Comparison of ENCODE assay signal across 28 cellular contexts in the genomic region with DNA sequence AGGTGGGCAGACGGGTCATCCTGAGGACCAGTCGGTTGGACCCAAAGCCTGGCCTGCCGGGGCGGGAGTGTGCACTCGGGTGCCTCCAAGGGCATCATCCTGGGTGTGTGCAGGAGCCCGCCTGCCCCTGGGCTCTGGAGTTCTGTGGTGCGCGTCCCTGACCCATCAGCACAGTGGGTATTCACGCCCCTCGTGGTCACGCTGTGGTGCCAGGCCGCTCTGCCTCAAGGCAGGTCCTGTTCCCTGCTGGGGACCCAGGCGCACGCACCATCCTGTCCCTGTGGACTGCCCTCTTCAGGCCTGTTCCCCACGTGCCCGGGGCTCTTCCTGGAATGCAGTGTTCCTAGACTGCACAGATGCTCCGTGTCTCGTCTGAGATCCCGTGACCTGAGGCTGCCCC. TPM values are rescaled to one million over a fixed set of nuclear protein-coding genes. Genes with fewer than 3 reads are reported as not detected.
A peak's percentile ranks its signal among the peaks of the same experiment; 100 is the strongest.
DNase-seq lines count a peak whose midpoint lies in the region; ATAC-seq, FAIRE-seq and TF ChIP-seq lines count a peak whose summit lies in the region.
"Had no signal": no experiment of that assay in that cellular context is flagged by ENCODE, and none has a peak within 500 bp of the region (broad histone marks: within the 10 kb centered on the region; RNA-seq: fewer than 3 reads in every experiment).

No MANE protein-coding gene starts in this region.

- peaks cover 14% of the 10 kb centered on the region for H3K79me1 ChIP-seq in neuronal stem cell (ENCODE audit: low read depth, low read length)

- peak overlapping the region; percentile 89 for H3K23ac ChIP-seq in neuronal stem cell (ENCODE audit: low read depth, low read length, poor library complexity)

- no peak overlapping the region for H4K91ac ChIP-seq in neuronal stem cell (ENCODE audit: low read depth, low read length, poor library complexity)

- peak overlapping the region; percentile 48 for H4K8ac ChIP-seq in neuronal stem cell (ENCODE audit: low read depth, low read length)

- no peak for TF ChIP-seq RAD21 in K562 (CRISPR knock-in tag; conservative IDR thresholded peaks at IDR 0.05 in 1 of 2, IDR thresholded peaks at IDR 0.05 in 1 of 2)

- H2AK5ac ChIP-seq in neuronal stem cell (ENCODE audit: low read depth, low read length): no peak overlapping the region

- H3K4me2 ChIP-seq in BLaER1 treated with 17β-estradiol and CSF1 and Interleukin-3, amounts not matched to agents 10 nM and 100 nM: peak overlapping the region; percentile 68 to 97 (median 85)
- H3K4me2 ChIP-seq in K562 (ENCODE audit: insufficient read depth, low read length) (no peak overlapping the region), neuronal stem cell (ENCODE audit: insufficient read depth, low read length, poor library complexity, severe bottlenecking) (no peak overlapping the region)

- no peak for FAIRE-seq in K562 (lab: Jason Lieb, UNC)
- FAIRE-seq: GM12892, GM18507, GM19239, H1 had no signal

- peak overlapping the region in 9 of 11 experiments; percentile 14 to 72 (median 55); a peak in 13 of 22 replicates for H3K9ac ChIP-seq in BLaER1 treated with 17β-estradiol and CSF1 and Interleukin-3, amounts not matched to agents 10 nM and 100 nM
- H3K9ac ChIP-seq in K562 (ENCODE audit: insufficient read depth in 1 of 2, low read depth in 2 of 2, low read length in 2 of 2) (no peak overlapping the region), neuronal stem cell (ENCODE audit: low read depth, low read length, poor library complexity) (peak overlapping the region; percentile 70)

- CTCF ChIA-PET in K562 (lab: Yijun Ruan, JAX; ENCODE audit: low intra/inter-chr PET ratio): no interaction called here

- peak; percentile 7 for DNase-seq in GM13977 (ENCODE audit: low spot score)
- DNase-seq in K562 (ENCODE audit: extremely low read depth in 1 of 4, low spot score in 3 of 4): peak in 1 of 4 experiments; percentile 2
- no peak for DNase-seq in neuronal stem cell (ENCODE audit: low spot score)
- DNase-seq in activated CD4-positive, alpha-beta T cell treated with anti-CD3 and anti-CD28 coated beads for 4 hours: no peak
- no peak for DNase-seq in adrenal gland
- no peak for DNase-seq in SHP77 (lab: John Stamatoyannopoulos, UW)
- DNase-seq: Caco-2; CD4-positive, alpha-beta memory T cell; DMS153; HFFc6; Kasumi-1; NCI-H1417; NCI-H1694 treated with DMSO at 0.1 percent for 48 hours; NCI-H2081 treated with DMSO at 0.1 percent for 48 hours; NCI-H446; NCI-H526; OCI-M1; SHP77 treated with DMSO at 0.1 percent for 48 hours; T-cell had no signal

- H3K4me1 ChIP-seq in BLaER1 treated with 17β-estradiol and CSF1 and Interleukin-3, amounts not matched to agents 10 nM and 100 nM: peaks cover 31 to 53% (median 45%) of the 10 kb centered on the region in 10 experiments
- H3K4me1 ChIP-seq in K562 (replicated peaks in 1 of 2; ENCODE audit: control insufficient read depth in 2 of 2, insufficient read depth in 2 of 2, low read length in 2 of 2) (peaks cover 0 to 4% of the 10 kb centered on the region in 2 experiments; a peak in 1 of 5 replicates), neuronal stem cell (ENCODE audit: control insufficient read depth in 2 of 2, insufficient read depth in 1 of 2, low read depth in 1 of 2, low read length in 2 of 2) (no peaks in the 10 kb centered on the region), adrenal gland (replicated peaks in 1 of 2) (no peaks in the 10 kb centered on the region)
- H3K4me1 ChIP-seq: Caco-2 had no signal

- no peaks in the 10 kb centered on the region for H3K27me3 ChIP-seq in BLaER1 treated with 17β-estradiol and CSF1 and Interleukin-3, amounts not matched to agents 10 nM and 100 nM
- H3K27me3 ChIP-seq in K562 (ENCODE audit: control insufficient read depth in 2 of 2, insufficient read depth in 2 of 2, low read length in 2 of 2) (no peaks in the 10 kb centered on the region), neuronal stem cell (ENCODE audit: control insufficient read depth in 3 of 3, insufficient read depth in 3 of 3, low read depth in 1 of 3, low read length in 3 of 3) (no peaks in the 10 kb centered on the region), adrenal gland (no peaks in the 10 kb centered on the region)

- POLR2A ChIA-PET in K562 (lab: Yijun Ruan, JAX): no interaction called here

- H2BK15ac ChIP-seq in neuronal stem cell (ENCODE audit: low read length): no peak overlapping the region

- H4K20me1 ChIP-seq in BLaER1 treated with 17β-estradiol and CSF1 and Interleukin-3, amounts not matched to agents 10 nM and 100 nM: peaks cover 0 to 27% (median 9%) of the 10 kb centered on the region in 11 experiments; a peak in 11 of 22 replicates
- no peaks in the 10 kb centered on the region for H4K20me1 ChIP-seq in K562 (replicated peaks; ENCODE audit: control insufficient read depth, insufficient read depth, low read length)

- H2BK120ac ChIP-seq in neuronal stem cell (ENCODE audit: low read depth, low read length): no peak overlapping the region

- ATAC-seq in K562 (no peak), HG03439 (IDR thresholded peaks at IDR 0.05; ENCODE audit: unreplicated experiment) (no peak)
- ATAC-seq: T-cell had no signal

- no peak overlapping the region for H3K18ac ChIP-seq in neuronal stem cell (ENCODE audit: low read length)

- H3K9me1 ChIP-seq in K562 (ENCODE audit: control insufficient read depth, insufficient read depth, low read length): no peaks in the 10 kb centered on the region

- H2AFZ ChIP-seq in K562 (ENCODE audit: low read depth, low read length): no peak overlapping the region
- no peak overlapping the region for H2AFZ ChIP-seq in neuronal stem cell (ENCODE audit: low read length)

- no TSS peak for BruUV-seq in K562 (replicated peaks; lab: Mats Ljungman, UMichigan)

- H3K9me3 ChIP-seq in BLaER1 treated with 17β-estradiol and CSF1 and Interleukin-3, amounts not matched to agents 10 nM and 100 nM (replicated peaks in 1 of 11): peaks cover 15 to 34% (median 21%) of the 10 kb centered on the region in 11 experiments
- no peaks in the 10 kb centered on the region for H3K9me3 ChIP-seq in K562 (replicated peaks; ENCODE audit: control insufficient read depth, insufficient read depth, low read depth, low read length)
- peaks cover 40 to 46% of the 10 kb centered on the region in 2 donors for H3K9me3 ChIP-seq in neuronal stem cell (replicated peaks in 1 of 2; ENCODE audit: control insufficient read depth in 2 of 2, insufficient read depth in 1 of 2, low read depth in 1 of 2, low read length in 2 of 2)
- no peaks in the 10 kb centered on the region for H3K9me3 ChIP-seq in adrenal gland (replicated peaks in 1 of 3)

- TF ChIP-seq POLR2A in K562 (conservative IDR thresholded peaks at IDR 0.05) (no peak), adrenal gland (IDR thresholded peaks at IDR 0.05) (no peak)

- in situ Hi-C loops in GM13977 (cut with MboI; ENCODE audit: low pct_unique_long_range_greater_than_20kb, low sequenced_read_pairs, unreplicated experiment): no loop called here
- in situ Hi-C loops in K562 (cut with MboI): no loop called here

- no peak for TF ChIP-seq EP300 in K562 (IDR thresholded peaks at IDR 0.05; ENCODE audit: low read length)

- no peak overlapping the region for H2BK12ac ChIP-seq in neuronal stem cell (ENCODE audit: low read length)

- peaks cover 58 to 89% (median 82%) of the 10 kb centered on the region in 11 experiments for H3K36me3 ChIP-seq in BLaER1 treated with 17β-estradiol and CSF1 and Interleukin-3, amounts not matched to agents 10 nM and 100 nM
- peaks cover 68% of the 10 kb centered on the region; the same call in 2 of the 3 replicates for H3K36me3 ChIP-seq in K562 (ENCODE audit: control insufficient read depth, insufficient read depth, low read length)
- H3K36me3 ChIP-seq in neuronal stem cell (replicated peaks in 1 of 2; ENCODE audit: control insufficient read depth in 2 of 2, insufficient read depth in 2 of 2, low read length in 2 of 2): peaks cover 57 to 89% of the 10 kb centered on the region in 2 donors
- peaks cover 0 to 37% of the 10 kb centered on the region in 2 donors for H3K36me3 ChIP-seq in adrenal gland (replicated peaks in 1 of 2)

- H3K4ac ChIP-seq in neuronal stem cell (ENCODE audit: low read length): no peak overlapping the region

- no peaks in the 10 kb centered on the region for H3K79me2 ChIP-seq in K562 (ENCODE audit: control insufficient read depth, insufficient read depth, low read length)

- intact Hi-C loops in K562 (cut with micrococcal nuclease) (no loop called here), adrenal gland (cut with DNase I) (loop anchor here in 1 of 2 donors (10.0 kb wide), 1 partner anchor 155 kb away; no protein-coding TSS in a partner anchor)

- TF ChIP-seq CTCF in GM13977 (IDR thresholded peaks at IDR 0.05; ENCODE audit: extremely low read depth, insufficient read depth, missing control alignments) (no peak), K562 (IDR thresholded peaks at IDR 0.05 in 2 of 3, conservative IDR thresholded peaks at IDR 0.05 in 1 of 3; ENCODE audit: insufficient read depth in 2 of 3, low read depth in 1 of 3, low read length in 3 of 3) (no peak), adrenal gland (IDR thresholded peaks at IDR 0.05) (no peak)

- H3K4me3 ChIP-seq in BLaER1 treated with 17β-estradiol and CSF1 and Interleukin-3, amounts not matched to agents 10 nM and 100 nM: peak overlapping the region in 2 of 10 experiments; percentile 44 to 52; a peak in 2 of 20 replicates
- H3K4me3 ChIP-seq in K562: no peak overlapping the region
- H3K4me3 ChIP-seq in neuronal stem cell (ENCODE audit: low read length in 2 of 2): no peak overlapping the region
- H3K4me3 ChIP-seq in adrenal gland: no peak overlapping the region

- 97% methylated on average over 12 of the region's 19 CpGs for WGBS in K562 (ENCODE audit: insufficient coverage, low coverage, missing lambda C conversion rate)
- WGBS in neuronal stem cell (ENCODE audit: extremely low coverage in 2 of 2, insufficient read length in 2 of 2, insufficient replicate concordance in 1 of 2), 2 donors: no CpG with 5 or more reads among the region's 19 CpGs
- WGBS in adrenal gland, 4 donors: 90 to 96% (median 95%) methylated on average over 2 to 19 of the region's 19 CpGs

- H3K14ac ChIP-seq in neuronal stem cell (ENCODE audit: low read length): peak overlapping the region; percentile 2

- H2BK5ac ChIP-seq in neuronal stem cell (ENCODE audit: low read length): peak overlapping the region; percentile 66

- peak overlapping the region in 7 of 11 experiments; percentile 51 to 80 (median 64); a peak in 13 of 22 replicates for H3K27ac ChIP-seq in BLaER1 treated with 17β-estradiol and CSF1 and Interleukin-3, amounts not matched to agents 10 nM and 100 nM
- H3K27ac ChIP-seq in K562 (ENCODE audit: extremely low read depth, low read depth, low read length) (no peak overlapping the region), neuronal stem cell (replicated peaks; ENCODE audit: low read length) (no peak overlapping the region), adrenal gland (no peak overlapping the region)

RNA-seq across cellular contexts. Expression of gene D2HGDH, which starts 14.3 kb away (rescaled TPM):
- total RNA-seq in K562 (2011; cell fraction: chromatin; rRNA removed; ENCODE audit: low replicate concordance): 47.1 and 160 TPM in 2 replicates
- 99.4 and 106 TPM in 2 replicates for total RNA-seq in K562 (2011; cell fraction: nucleolus; rRNA removed)
- total RNA-seq in K562 (2011; cell fraction: nucleoplasm; rRNA removed): 49.9 and 63.9 TPM in 2 replicates
- total RNA-seq in K562 (2014; rRNA removed) (22.4 and 23.3 TPM in 2 replicates), K562 (2014; rRNA removed; fragmentation: Illumina TruSeq; extraction: Trizol) (1.7 and 4.4 TPM in 2 replicates), K562 (2015; rRNA removed; fragmentation: Illumina TruSeq; extraction: Trizol) (10.3 and 10.9 TPM in 2 replicates), K562 (2021) (26.0 and 30.8 TPM in 2 replicates), adrenal gland (10 to 100 TPM; 22.2 to 67.5 (median 38.1) TPM)
- polyA plus RNA-seq in K562 (2011; rRNA removed) (15.2 and 25.7 TPM in 2 replicates), K562 (2014; fragmentation: Illumina TruSeq; extraction: Trizol) (5.1 and 10.1 TPM in 2 replicates), K562 (2014; fragmentation: Nextera tagmentation; extraction: Ambion mirVana) (under 1 TPM; 0.39 to 0.52 TPM), K562 (2014; rRNA removed) (26.5 and 29.0 TPM in 2 replicates), adrenal gland (100 to 1,000 TPM in 1 of 3 donors, 10 to 100 TPM in 1, 1 to 10 TPM in 1; 4.3 to 131 (median 87.1) TPM)
- polyA plus RNA-seq in K562 (2011; cell fraction: cytosol; rRNA removed): 10.4 and 20.9 TPM in 2 replicates
- polyA plus RNA-seq in K562 (2011; cell fraction: nucleus; rRNA removed): 136 and 197 TPM in 2 replicates
- 28.7 and 36.6 TPM in 2 replicates for polyA plus RNA-seq in K562 (2012)
- polyA minus RNA-seq in K562 (2011; rRNA and poly(A)+ RNA removed): 4.4 and 10.4 TPM in 2 replicates
- polyA minus RNA-seq in K562 (2011; cell fraction: cytosol; rRNA and poly(A)+ RNA removed): 14.4 and 21.0 TPM in 2 replicates
- 33.7 and 35.7 TPM in 2 replicates for polyA minus RNA-seq in K562 (2011; cell fraction: nucleus; rRNA and poly(A)+ RNA removed)
- 5.2 TPM for polyA plus RNA-seq in neuronal stem cell (2013, experiment 1 of 2)
- 5.3 TPM for polyA plus RNA-seq in neuronal stem cell (2013, experiment 2 of 2)

RNA-seq across cellular contexts. Expression of gene ING5, which starts 18.3 kb away (rescaled TPM):
- total RNA-seq in K562 (2011; cell fraction: chromatin; rRNA removed; ENCODE audit: low replicate concordance): 115 and 209 TPM in 2 replicates
- total RNA-seq in K562 (2011; cell fraction: nucleolus; rRNA removed): 112 and 114 TPM in 2 replicates
- 67.4 and 95.2 TPM in 2 replicates for total RNA-seq in K562 (2011; cell fraction: nucleoplasm; rRNA removed)
- 28.7 and 30.5 TPM in 2 replicates for total RNA-seq in K562 (2014; rRNA removed)
- total RNA-seq in K562 (2014; rRNA removed; fragmentation: Illumina TruSeq; extraction: Trizol): 23.2 and 27.9 TPM in 2 replicates
- total RNA-seq in K562 (2015; rRNA removed; fragmentation: Illumina TruSeq; extraction: Trizol): 26.9 and 28.4 TPM in 2 replicates
- 25.1 and 27.5 TPM in 2 replicates for total RNA-seq in K562 (2021)
- 32.0 and 37.2 TPM in 2 replicates for polyA plus RNA-seq in K562 (2011; rRNA removed)
- 27.3 and 27.8 TPM in 2 replicates for polyA plus RNA-seq in K562 (2011; cell fraction: cytosol; rRNA removed)
- polyA plus RNA-seq in K562 (2011; cell fraction: nucleus; rRNA removed): 77.4 and 82.1 TPM in 2 replicates
- polyA plus RNA-seq in K562 (2012): 23.3 and 29.6 TPM in 2 replicates
- 21.9 and 23.2 TPM in 2 replicates for polyA plus RNA-seq in K562 (2014; fragmentation: Illumina TruSeq; extraction: Trizol)
- polyA plus RNA-seq in K562 (2014; fragmentation: Nextera tagmentation; extraction: Ambion mirVana): 10 to 100 TPM; 10.4 to 13.2 TPM
- polyA plus RNA-seq in K562 (2014; rRNA removed): 53.3 and 73.4 TPM in 2 replicates
- polyA minus RNA-seq in K562 (2011; rRNA and poly(A)+ RNA removed): 33.2 and 34.8 TPM in 2 replicates
- 17.5 and 22.4 TPM in 2 replicates for polyA minus RNA-seq in K562 (2011; cell fraction: cytosol; rRNA and poly(A)+ RNA removed)
- polyA minus RNA-seq in K562 (2011; cell fraction: nucleus; rRNA and poly(A)+ RNA removed): 22.6 and 23.5 TPM in 2 replicates
- polyA plus RNA-seq in neuronal stem cell (2013, experiment 1 of 2): 25.2 TPM
- polyA plus RNA-seq in neuronal stem cell (2013, experiment 2 of 2): 27.0 TPM
- 10 to 100 TPM; 13.3 to 37.7 (median 27.2) TPM for total RNA-seq in adrenal gland
- polyA plus RNA-seq in adrenal gland: 10 to 100 TPM; 20.8 to 83.1 (median 55.3) TPM

RNA-seq across cellular contexts. Expression of gene DTYMK, which starts 33.5 kb away (rescaled TPM):
- total RNA-seq in K562 (2011; cell fraction: chromatin; rRNA removed; ENCODE audit: low replicate concordance): 57.7 and 95.5 TPM in 2 replicates
- 74.7 and 77.5 TPM in 2 replicates for total RNA-seq in K562 (2011; cell fraction: nucleolus; rRNA removed)
- total RNA-seq in K562 (2011; cell fraction: nucleoplasm; rRNA removed): 86.8 and 106 TPM in 2 replicates
- total RNA-seq in K562 (2014; rRNA removed): 78.1 and 81.1 TPM in 2 replicates
- total RNA-seq in K562 (2014; rRNA removed; fragmentation: Illumina TruSeq; extraction: Trizol): 26.5 and 31.9 TPM in 2 replicates
- total RNA-seq in K562 (2015; rRNA removed; fragmentation: Illumina TruSeq; extraction: Trizol): 47.9 and 55.3 TPM in 2 replicates
- 83.3 and 85.0 TPM in 2 replicates for total RNA-seq in K562 (2021)
- polyA plus RNA-seq in K562 (2011; rRNA removed): 51.2 and 51.8 TPM in 2 replicates
- 45.7 and 67.7 TPM in 2 replicates for polyA plus RNA-seq in K562 (2011; cell fraction: cytosol; rRNA removed)
- polyA plus RNA-seq in K562 (2011; cell fraction: nucleus; rRNA removed): 49.7 and 59.0 TPM in 2 replicates
- 49.1 and 64.7 TPM in 2 replicates for polyA plus RNA-seq in K562 (2012)
- polyA plus RNA-seq in K562 (2014; fragmentation: Illumina TruSeq; extraction: Trizol): 43.4 and 50.3 TPM in 2 replicates
- polyA plus RNA-seq in K562 (2014; fragmentation: Nextera tagmentation; extraction: Ambion mirVana): 10 to 100 TPM in 1 of 2 experiments, 1 to 10 TPM in 1; 8.2 to 20.4 TPM
- polyA plus RNA-seq in K562 (2014; rRNA removed): 68.7 and 79.5 TPM in 2 replicates
- polyA minus RNA-seq in K562 (2011; rRNA and poly(A)+ RNA removed): 9.9 and 12.3 TPM in 2 replicates
- 22.5 and 22.9 TPM in 2 replicates for polyA minus RNA-seq in K562 (2011; cell fraction: cytosol; rRNA and poly(A)+ RNA removed)
- polyA minus RNA-seq in K562 (2011; cell fraction: nucleus; rRNA and poly(A)+ RNA removed): 12.9 and 17.8 TPM in 2 replicates
- polyA plus RNA-seq in neuronal stem cell (2013, experiment 1 of 2): 62.1 TPM
- 62.7 TPM for polyA plus RNA-seq in neuronal stem cell (2013, experiment 2 of 2)
- total RNA-seq in adrenal gland: 10 to 100 TPM; 12.3 to 40.4 (median 23.4) TPM
- 10 to 100 TPM; 10.4 to 15.4 (median 11.1) TPM for polyA plus RNA-seq in adrenal gland

RNA-seq across cellular contexts. Expression of gene GAL3ST2, which starts 56.5 kb away (rescaled TPM):
- total RNA-seq in K562 (2011; cell fraction: chromatin; rRNA removed; ENCODE audit: low replicate concordance): 0.51 and 1.8 TPM in 2 replicates
- 1.8 and 2.2 TPM in 2 replicates for total RNA-seq in K562 (2011; cell fraction: nucleolus; rRNA removed)
- 1.1 TPM in 1 of 2 replicates, not detected in the other for total RNA-seq in K562 (2011; cell fraction: nucleoplasm; rRNA removed)
- total RNA-seq in K562 (2014; rRNA removed) (0.61 TPM in 1 of 2 replicates, not detected in the other), K562 (2014; rRNA removed; fragmentation: Illumina TruSeq; extraction: Trizol) (not detected in 2 replicates), K562 (2015; rRNA removed; fragmentation: Illumina TruSeq; extraction: Trizol) (not detected in 2 replicates), K562 (2021) (0.31 and 0.42 TPM in 2 replicates), adrenal gland (1 to 10 TPM in 2 of 8 donors, under 1 TPM in 4, not detected in 2; 0.25 to 1.8 (median 0.84) TPM)
- polyA plus RNA-seq in K562 (2011; rRNA removed) (0.08 TPM in 1 of 2 replicates, not detected in the other), K562 (2014; fragmentation: Illumina TruSeq; extraction: Trizol) (not detected in 2 replicates), K562 (2014; fragmentation: Nextera tagmentation; extraction: Ambion mirVana) (not detected), K562 (2014; rRNA removed) (0.38 TPM in 1 of 2 replicates, not detected in the other), adrenal gland (under 1 TPM in 1 of 3 donors, not detected in 2; 0.16 TPM)
- not detected in 2 replicates for polyA plus RNA-seq in K562 (2011; cell fraction: cytosol; rRNA removed)
- 0.15 and 0.43 TPM in 2 replicates for polyA plus RNA-seq in K562 (2011; cell fraction: nucleus; rRNA removed)
- polyA plus RNA-seq in K562 (2012): 0.90 and 1.00 TPM in 2 replicates
- polyA minus RNA-seq in K562 (2011; rRNA and poly(A)+ RNA removed): not detected in 2 replicates
- not detected in 2 replicates for polyA minus RNA-seq in K562 (2011; cell fraction: cytosol; rRNA and poly(A)+ RNA removed)
- 0.33 and 0.67 TPM in 2 replicates for polyA minus RNA-seq in K562 (2011; cell fraction: nucleus; rRNA and poly(A)+ RNA removed)
- polyA plus RNA-seq in neuronal stem cell (2013, experiment 1 of 2): 0.45 TPM
- polyA plus RNA-seq in neuronal stem cell (2013, experiment 2 of 2): 0.47 TPM
- total RNA-seq: G401, H1, MCF 10A had no signal
- polyA plus RNA-seq: BJ, H1 had no signal

Comparison
In these comparisons a context has a peak if more than half of its experiments do, and no peak if none do; other contexts are left out.
1. H3K27ac ChIP-seq: peak in BLaER1 treated with 17β-estradiol and CSF1 and Interleukin-3, amounts not matched to agents 10 nM and 100 nM (7 of 11); none in K562 (single experiment), neuronal stem cell (single experiment) and adrenal gland (0 of 5).
2. H3K4me2 ChIP-seq: peak in BLaER1 treated with 17β-estradiol and CSF1 and Interleukin-3, amounts not matched to agents 10 nM and 100 nM (11 of 11); none in K562 (single experiment) and neuronal stem cell (single experiment).
3. H3K9ac ChIP-seq: peak in BLaER1 treated with 17β-estradiol and CSF1 and Interleukin-3, amounts not matched to agents 10 nM and 100 nM (9 of 11) and neuronal stem cell (single experiment); none in K562 (0 of 2).